1 cellular context compared by ENCODE assay signal in genomic region chr2:197263077-197263476, GRCh38.
TF ChIP-seq lines count a peak whose summit lies in the region.

No MANE protein-coding gene starts in this region.

TF ChIP-seq in SK-N-SH treated with all-trans-retinoic acid at 6 μM for 48 hours, 23 proteins besides CTCF, POLR2A, EP300 and RAD21 (continued from another document):
- TF ChIP-seq ZFP30 (CRISPR knock-in tag; IDR thresholded peaks at IDR 0.05) = no peak
- no peak for TF ChIP-seq CSRNP3 (CRISPR knock-in tag; IDR thresholded peaks at IDR 0.05)
- TF ChIP-seq TCF4 (CRISPR knock-in tag; IDR thresholded peaks at IDR 0.05; ENCODE audit: borderline replicate concordance) = no peak
